Comparison of ENCODE assay signal across 8 cellular contexts in the genomic region with DNA sequence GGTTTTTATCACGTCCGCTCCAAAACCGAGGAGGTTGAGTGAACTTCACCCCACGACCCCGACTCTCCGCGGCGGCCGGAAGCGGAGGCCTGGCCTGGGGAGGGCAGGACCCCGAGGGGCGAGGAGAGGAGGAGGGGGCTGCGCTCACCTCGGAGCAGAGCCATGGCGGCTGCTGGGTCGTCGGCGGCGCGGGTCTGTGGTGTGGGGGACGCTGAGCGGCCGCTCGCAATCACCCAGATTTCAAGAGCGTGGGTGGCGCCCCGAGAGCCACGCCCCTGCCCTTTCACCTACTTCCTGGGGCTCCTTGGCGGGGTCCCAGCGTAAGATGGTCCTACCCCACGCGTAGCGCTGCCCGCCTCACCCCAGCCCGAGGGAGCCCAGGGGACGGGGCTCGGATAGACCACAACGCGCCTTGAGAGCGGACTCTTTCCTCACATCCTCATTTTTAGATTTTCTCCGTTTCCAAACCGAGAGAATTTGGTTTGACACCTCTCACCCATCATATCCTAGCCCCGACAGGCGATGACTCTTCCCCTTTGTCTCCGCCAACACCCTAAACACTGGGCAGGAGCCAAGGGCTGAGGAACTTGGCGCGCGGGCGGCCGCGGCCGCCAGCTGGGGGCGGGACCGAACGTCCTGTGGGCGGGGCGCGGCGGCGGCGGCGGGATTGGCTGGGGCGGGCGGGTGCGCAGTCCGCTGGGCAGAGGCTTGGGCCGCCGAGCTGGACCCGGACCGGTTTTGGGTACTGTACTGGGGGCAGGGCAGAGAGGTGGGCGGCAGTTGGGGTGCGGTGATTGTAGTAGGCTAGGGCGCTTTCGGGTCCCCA. TPM values are rescaled to one million over a fixed set of nuclear protein-coding genes. Genes with fewer than 3 reads are reported as not detected.
DNase-seq lines count a peak whose midpoint lies in the region; ATAC-seq and TF ChIP-seq lines count a peak whose summit lies in the region.

A gene with protein sequence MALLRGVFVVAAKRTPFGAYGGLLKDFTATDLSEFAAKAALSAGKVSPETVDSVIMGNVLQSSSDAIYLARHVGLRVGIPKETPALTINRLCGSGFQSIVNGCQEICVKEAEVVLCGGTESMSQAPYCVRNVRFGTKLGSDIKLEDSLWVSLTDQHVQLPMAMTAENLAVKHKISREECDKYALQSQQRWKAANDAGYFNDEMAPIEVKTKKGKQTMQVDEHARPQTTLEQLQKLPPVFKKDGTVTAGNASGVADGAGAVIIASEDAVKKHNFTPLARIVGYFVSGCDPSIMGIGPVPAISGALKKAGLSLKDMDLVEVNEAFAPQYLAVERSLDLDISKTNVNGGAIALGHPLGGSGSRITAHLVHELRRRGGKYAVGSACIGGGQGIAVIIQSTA (minus strand): TSS at position 213 of the 826 bp plus-strand sequence. CDS start 49 bp downstream, at position 164.

- H3K9ac ChIP-seq in muscle layer of colon (ENCODE audit: low read length) = peak within 1 kb of the TSS; percentile 92

- POLR2A ChIA-PET in PC-9 (lab: Charles Lee; ENCODE audit: unreplicated experiment) = interaction anchor here (0.6 to 0.7 kb wide), 4 partner anchors 20 to 382 kb away, joined by 3 to 13 read pairs (median 10); a partner anchor contains a TSS

- H3K79me2 ChIP-seq in PC-9 (ENCODE audit: low read depth) = peaks cover 17% of the 10 kb centered on the region; the same call in 1 of the 2 replicates

- H3K36me3 ChIP-seq in PC-9 (ENCODE audit: low read depth) = no peaks in the 10 kb centered on the region
- H3K36me3 ChIP-seq in muscle layer of colon (ENCODE audit: insufficient read depth, low read length) = no peaks in the 10 kb centered on the region

- TF ChIP-seq POLR2A in erythroblast (IDR thresholded peaks at IDR 0.05; ENCODE audit: low read length) = peak; percentile 77

- no TSS peak for BruUV-seq in PC-9 (replicated peaks; lab: Mats Ljungman, UMichigan)

- TF ChIP-seq CTCF in PC-9 (conservative IDR thresholded peaks at IDR 0.05) = no peak

- peak within 1 kb of the TSS; percentile 72 for H3K27ac ChIP-seq in PC-9
- H3K27ac ChIP-seq in muscle layer of colon (ENCODE audit: low read depth, low read length) = peak within 1 kb of the TSS; percentile 97

- peak within 1 kb of the TSS; percentile 94 for H3K4me2 ChIP-seq in PC-9

- H3K9me3 ChIP-seq in PC-9 (ENCODE audit: insufficient read depth, low read depth) (no peaks in the 10 kb centered on the region), muscle layer of colon (ENCODE audit: low read length) (no peaks in the 10 kb centered on the region)

- H3F3A ChIP-seq in PC-9 (ENCODE audit: insufficient read depth, low read depth) = peaks cover 5% of the 10 kb centered on the region; the same call in 1 of the 2 replicates

- H3K4me3 ChIP-seq in PC-9 (peak within 1 kb of the TSS; percentile 77), muscle layer of colon (ENCODE audit: low read depth in 1 of 2, low read length in 2 of 2) (peak within 1 kb of the TSS; percentile 90 to 92)

- H3K4me1 ChIP-seq in PC-9 (replicated peaks; ENCODE audit: insufficient read depth) = peaks cover 23% of the 10 kb centered on the region
- peaks cover 21% of the 10 kb centered on the region for H3K4me1 ChIP-seq in muscle layer of colon (ENCODE audit: insufficient read depth, low read length)

- no peaks in the 10 kb centered on the region for H3K9me2 ChIP-seq in PC-9 (ENCODE audit: insufficient read depth)

- H3K27me3 ChIP-seq in PC-9 (ENCODE audit: insufficient read depth, low read depth) = no peaks in the 10 kb centered on the region
- H3K27me3 ChIP-seq in muscle layer of colon (ENCODE audit: control insufficient read depth in 1 of 2, insufficient read depth in 2 of 2, low read length in 2 of 2) = no peaks in the 10 kb centered on the region

- H4K20me1 ChIP-seq in PC-9 (ENCODE audit: insufficient read depth) = no peaks in the 10 kb centered on the region

- CTCF ChIA-PET in PC-9 (lab: Charles Lee) = interaction anchor here (0.6 kb wide), 1 partner anchor 251 kb away, joined by 4 read pairs; no protein-coding TSS in a partner anchor

- intact Hi-C loops in PC-9 (cut with micrococcal nuclease; ENCODE audit: unreplicated experiment) = loop anchor here (5.0 kb wide), 1 partner anchor 34 kb away; no protein-coding TSS in a partner anchor

- peak within 1 kb of the TSS; percentile 97 for H2AFZ ChIP-seq in PC-9

- DNase-seq in DMS 273 treated with DMSO at 0.1 percent for 48 hours (lab: John Stamatoyannopoulos, UW) (peak; percentile 68), HuH-7 (ENCODE audit: low spot score) (peak; percentile 60), PC-9 (peak; percentile 72 to 74), erythroblast (lab: John Stamatoyannopoulos, UW) (peak; percentile 95 to 97)
- DNase-seq in activated T-cell treated with anti-CD3 and anti-CD28 coated beads, Interleukin-2, amount 50 U/mL, for 1 hour = peak; percentile 85
- DNase-seq in stimulated activated CD8-positive, alpha-beta memory T cell treated with anti-CD3 and anti-CD28 coated beads, Interleukin-7, amount 100 ng/mL, for 4 hours (ENCODE audit: low read depth in 2 of 2) = peak; percentile 64 to 80

- ATAC-seq in GM21526 (IDR thresholded peaks at IDR 0.05; ENCODE audit: low FRiP score, unreplicated experiment) = peak; percentile 76

RNA-seq across cellular contexts. Expression of the gene that starts here (rescaled TPM):
- 33.7 and 37.7 TPM in 2 replicates for total RNA-seq in PC-9 (2021)

Comparison
In these comparisons a context has a peak if more than half of its experiments do, and no peak if none do; other contexts are left out.
1. Peak in every context shown above with its lines: DNase-seq, ATAC-seq, H3K4me3 ChIP-seq and H3K27ac ChIP-seq.